ENCODE assay signal across 2 cellular contexts in genomic region chr9:134210908-134211810, GRCh38.
TF ChIP-seq lines count a peak whose summit lies in the region.

No MANE protein-coding gene starts in this region.

TF ChIP-seq in SK-N-SH, 30 proteins besides CTCF, POLR2A, EP300 and RAD21 (continued from another document):
- TF ChIP-seq REST (IDR thresholded peaks at IDR 0.05; ENCODE audit: low read depth, low read length) (no peak), TEAD4 (IDR thresholded peaks at IDR 0.05; ENCODE audit: borderline replicate concordance, insufficient read depth) (no peak), SMC3 (IDR thresholded peaks at IDR 0.05; ENCODE audit: low read depth, low read length) (no peak), USF1 (IDR thresholded peaks at IDR 0.05; ENCODE audit: borderline replicate concordance, low read depth) (no peak), PBX3 (IDR thresholded peaks at IDR 0.05) (no peak), NFIC (IDR thresholded peaks at IDR 0.05; ENCODE audit: borderline replicate concordance) (no peak)
- TF ChIP-seq, protein P1, sequence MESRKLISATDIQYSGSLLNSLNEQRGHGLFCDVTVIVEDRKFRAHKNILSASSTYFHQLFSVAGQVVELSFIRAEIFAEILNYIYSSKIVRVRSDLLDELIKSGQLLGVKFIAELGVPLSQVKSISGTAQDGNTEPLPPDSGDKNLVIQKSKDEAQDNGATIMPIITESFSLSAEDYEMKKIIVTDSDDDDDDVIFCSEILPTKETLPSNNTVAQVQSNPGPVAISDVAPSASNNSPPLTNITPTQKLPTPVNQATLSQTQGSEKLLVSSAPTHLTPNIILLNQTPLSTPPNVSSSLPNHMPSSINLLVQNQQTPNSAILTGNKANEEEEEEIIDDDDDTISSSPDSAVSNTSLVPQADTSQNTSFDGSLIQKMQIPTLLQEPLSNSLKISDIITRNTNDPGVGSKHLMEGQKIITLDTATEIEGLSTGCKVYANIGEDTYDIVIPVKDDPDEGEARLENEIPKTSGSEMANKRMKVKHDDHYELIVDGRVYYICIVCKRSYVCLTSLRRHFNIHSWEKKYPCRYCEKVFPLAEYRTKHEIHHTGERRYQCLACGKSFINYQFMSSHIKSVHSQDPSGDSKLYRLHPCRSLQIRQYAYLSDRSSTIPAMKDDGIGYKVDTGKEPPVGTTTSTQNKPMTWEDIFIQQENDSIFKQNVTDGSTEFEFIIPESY (IDR thresholded peaks at IDR 0.05; ENCODE audit: borderline replicate concordance, low read depth), result no peak

TF ChIP-seq in SK-N-SH treated with all-trans-retinoic acid at 6 μM for 48 hours, 23 proteins besides CTCF, POLR2A, EP300 and RAD21 (continued from another document):
- TF ChIP-seq ZFP3 (CRISPR knock-in tag; IDR thresholded peaks at IDR 0.05), result no peak
- TF ChIP-seq TOX (CRISPR knock-in tag; IDR thresholded peaks at IDR 0.05; ENCODE audit: borderline replicate concordance), result no peak
- TF ChIP-seq CREB5 (CRISPR knock-in tag; IDR thresholded peaks at IDR 0.05; ENCODE audit: low read depth), result no peak
- no peak for TF ChIP-seq ZNF8 (CRISPR knock-in tag; IDR thresholded peaks at IDR 0.05)
- TF ChIP-seq CSDC2 (CRISPR knock-in tag; IDR thresholded peaks at IDR 0.05), result no peak
- TF ChIP-seq ZNF565 (CRISPR knock-in tag; conservative IDR thresholded peaks at IDR 0.05; ENCODE audit: low read depth), result no peak
- no peak for TF ChIP-seq PATZ1 (CRISPR knock-in tag; IDR thresholded peaks at IDR 0.05; ENCODE audit: borderline replicate concordance)
TF ChIP-seq in SK-N-SH treated with all-trans-retinoic acid at 6 μM for 48 hours: peak in this region for 0.
